Comparison of ENCODE assay signal across 1 cellular context in the genomic region with DNA sequence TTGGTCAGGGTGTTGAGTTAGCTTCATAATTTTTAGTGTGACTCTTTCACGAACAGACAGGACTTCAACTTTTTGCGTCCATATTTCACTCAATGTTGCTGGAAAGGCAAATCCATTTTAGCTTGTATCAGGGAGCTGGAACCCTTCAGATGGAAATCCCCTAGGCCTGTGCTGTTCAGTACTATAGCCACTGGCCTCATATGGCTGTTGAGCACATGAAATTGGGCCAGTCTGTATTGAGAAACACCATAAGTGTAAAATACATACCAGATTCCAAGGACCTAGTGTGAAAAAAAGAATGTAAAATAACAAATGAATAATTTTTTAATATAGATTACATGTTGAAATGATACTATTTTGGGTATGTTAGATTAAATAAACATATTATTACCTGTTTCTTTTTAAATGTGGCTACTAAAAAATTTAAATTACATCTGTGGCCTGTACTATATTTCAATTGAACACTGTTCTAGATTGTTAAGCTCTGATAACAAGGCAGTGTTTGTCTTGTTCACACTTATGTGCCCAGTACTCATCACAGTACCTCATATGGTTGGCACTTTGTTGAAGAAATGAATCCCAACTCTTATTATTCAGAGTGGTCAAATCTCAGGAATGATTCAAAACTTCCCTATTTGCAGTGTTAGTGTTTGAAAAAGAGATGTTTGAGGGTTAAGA.
TF ChIP-seq lines count a peak whose summit lies in the region.

No MANE protein-coding gene starts in this region.

TF ChIP-seq in A549, 52 proteins besides CTCF, POLR2A, EP300 and RAD21 (continued from another document):
- TF ChIP-seq, protein P1, sequence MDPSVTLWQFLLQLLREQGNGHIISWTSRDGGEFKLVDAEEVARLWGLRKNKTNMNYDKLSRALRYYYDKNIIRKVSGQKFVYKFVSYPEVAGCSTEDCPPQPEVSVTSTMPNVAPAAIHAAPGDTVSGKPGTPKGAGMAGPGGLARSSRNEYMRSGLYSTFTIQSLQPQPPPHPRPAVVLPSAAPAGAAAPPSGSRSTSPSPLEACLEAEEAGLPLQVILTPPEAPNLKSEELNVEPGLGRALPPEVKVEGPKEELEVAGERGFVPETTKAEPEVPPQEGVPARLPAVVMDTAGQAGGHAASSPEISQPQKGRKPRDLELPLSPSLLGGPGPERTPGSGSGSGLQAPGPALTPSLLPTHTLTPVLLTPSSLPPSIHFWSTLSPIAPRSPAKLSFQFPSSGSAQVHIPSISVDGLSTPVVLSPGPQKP (IDR thresholded peaks at IDR 0.05; ENCODE audit: low read depth, low read length) = no peak
- TF ChIP-seq, protein P2, sequence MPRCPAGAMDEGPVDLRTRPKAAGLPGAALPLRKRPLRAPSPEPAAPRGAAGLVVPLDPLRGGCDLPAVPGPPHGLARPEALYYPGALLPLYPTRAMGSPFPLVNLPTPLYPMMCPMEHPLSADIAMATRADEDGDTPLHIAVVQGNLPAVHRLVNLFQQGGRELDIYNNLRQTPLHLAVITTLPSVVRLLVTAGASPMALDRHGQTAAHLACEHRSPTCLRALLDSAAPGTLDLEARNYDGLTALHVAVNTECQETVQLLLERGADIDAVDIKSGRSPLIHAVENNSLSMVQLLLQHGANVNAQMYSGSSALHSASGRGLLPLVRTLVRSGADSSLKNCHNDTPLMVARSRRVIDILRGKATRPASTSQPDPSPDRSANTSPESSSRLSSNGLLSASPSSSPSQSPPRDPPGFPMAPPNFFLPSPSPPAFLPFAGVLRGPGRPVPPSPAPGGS (IDR thresholded peaks at IDR 0.05) = no peak
- TF ChIP-seq, protein P3, sequence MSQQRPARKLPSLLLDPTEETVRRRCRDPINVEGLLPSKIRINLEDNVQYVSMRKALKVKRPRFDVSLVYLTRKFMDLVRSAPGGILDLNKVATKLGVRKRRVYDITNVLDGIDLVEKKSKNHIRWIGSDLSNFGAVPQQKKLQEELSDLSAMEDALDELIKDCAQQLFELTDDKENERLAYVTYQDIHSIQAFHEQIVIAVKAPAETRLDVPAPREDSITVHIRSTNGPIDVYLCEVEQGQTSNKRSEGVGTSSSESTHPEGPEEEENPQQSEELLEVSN (IDR thresholded peaks at IDR 0.05; ENCODE audit: borderline replicate concordance, low read depth) = no peak
- TF ChIP-seq NR3C1 (IDR thresholded peaks at IDR 0.05) = no peak
